Comparison of ENCODE assay signal across 8 cellular contexts in genomic region chr1:152111515-152111968, GRCh38. TPM values are rescaled to one million over a fixed set of nuclear protein-coding genes. Genes with fewer than 3 reads are reported as not detected.
DNase-seq lines count a peak whose midpoint lies in the region; ATAC-seq and TF ChIP-seq lines count a peak whose summit lies in the region.

No MANE protein-coding gene starts in this region.

- no peaks in the 10 kb centered on the region for H4K20me1 ChIP-seq in GM23248 (ENCODE audit: insufficient read depth)
- H4K20me1 ChIP-seq in SK-N-SH (ENCODE audit: insufficient read depth) = no peaks in the 10 kb centered on the region

- intact Hi-C loops in A673 (cut with micrococcal nuclease; ENCODE audit: unreplicated experiment) = no loop called here

- H3K18ac ChIP-seq in trophoblast cell (ENCODE audit: low read length) = no peak overlapping the region

- H2AFZ ChIP-seq in GM23248 (peak overlapping the region; percentile 83), SK-N-SH (ENCODE audit: low read depth) (peak overlapping the region; percentile 91), trophoblast cell (ENCODE audit: insufficient read depth, low read length, poor library complexity) (peak overlapping the region; percentile 37)

- H3K23ac ChIP-seq in trophoblast cell (ENCODE audit: low read length) = no peak overlapping the region

- H2BK5ac ChIP-seq in trophoblast cell (ENCODE audit: low read depth, low read length, poor library complexity) = no peak overlapping the region

- CTCF ChIA-PET in A673 (lab: Charles Lee) (interaction anchor here (0.6 to 0.7 kb wide), 3 partner anchors 20 to 830 kb away, joined by 3 to 6 read pairs (median 5); no protein-coding TSS in a partner anchor), SK-N-SH (lab: Yijun Ruan, JAX) (no interaction called here)

- H3K9ac ChIP-seq in GM23248 = no peak overlapping the region
- H3K9ac ChIP-seq in SK-N-SH = no peak overlapping the region
- H3K9ac ChIP-seq in trophoblast cell (ENCODE audit: low read length) = no peak overlapping the region

- no peak overlapping the region for H2BK120ac ChIP-seq in trophoblast cell (ENCODE audit: insufficient read depth, low read length, poor library complexity)

- H4K91ac ChIP-seq in trophoblast cell (ENCODE audit: low read depth, low read length) = no peak overlapping the region

- in situ Hi-C loops in GM23248 (cut with MboI) = no loop called here

- POLR2A ChIA-PET in A673 (lab: Charles Lee; ENCODE audit: low non-redundant PET) = interaction anchor here (0.9 kb wide), 1 partner anchor 25 kb away, joined by 14 read pairs; no protein-coding TSS in a partner anchor
- POLR2A ChIA-PET in SK-N-SH (lab: Yijun Ruan, JAX) = no interaction called here

- no TSS peak for BruUV-seq in A673 (replicated peaks; lab: Mats Ljungman, UMichigan)

- no peak overlapping the region for H3K4ac ChIP-seq in trophoblast cell (ENCODE audit: low read depth, low read length)

- peak overlapping the region; percentile 99 for H3K4me2 ChIP-seq in GM23248 (ENCODE audit: unreplicated experiment)
- peak overlapping the region; percentile 95 for H3K4me2 ChIP-seq in SK-N-SH
- peak overlapping the region; percentile 30 for H3K4me2 ChIP-seq in trophoblast cell (ENCODE audit: low read length)

- DNase-seq in A673 (ENCODE audit: low spot score) = peak; percentile 78
- DNase-seq in GM23248 = peak; percentile 63
- DNase-seq in SK-N-SH = no peak
- DNase-seq in trophoblast cell = peak; percentile 40 to 57
- DNase-seq in HuH-7 (ENCODE audit: low spot score) = no peak
- no peak for DNase-seq in epidermal melanocyte (ENCODE audit: insufficient read length, low spot score)
- DNase-seq in amniotic stem cell (lab: John Stamatoyannopoulos, UW) = no peak

- no peak for TF ChIP-seq EP300 in SK-N-SH (IDR thresholded peaks at IDR 0.05; ENCODE audit: borderline replicate concordance in 1 of 2, low read depth in 1 of 2, low read length in 1 of 2)

- H3K9me2 ChIP-seq in GM23248 (ENCODE audit: insufficient read depth) (no peaks in the 10 kb centered on the region), SK-N-SH (no peaks in the 10 kb centered on the region)

- peaks cover 26% of the 10 kb centered on the region for H3K9me3 ChIP-seq in A673 (ENCODE audit: low read depth, low read length, poor library complexity, severe bottlenecking)
- no peaks in the 10 kb centered on the region for H3K9me3 ChIP-seq in GM23248 (ENCODE audit: low read depth)
- H3K9me3 ChIP-seq in SK-N-SH = no peaks in the 10 kb centered on the region
- peaks cover 45% of the 10 kb centered on the region for H3K9me3 ChIP-seq in trophoblast cell (ENCODE audit: insufficient read depth, low read depth, low read length)

- H3K4me1 ChIP-seq in A673 (ENCODE audit: insufficient read depth, low read length, poor library complexity, severe bottlenecking) (peaks cover 30% of the 10 kb centered on the region), GM23248 (ENCODE audit: insufficient read depth) (peaks cover 7% of the 10 kb centered on the region; the same call in 1 of the 2 replicates), SK-N-SH (ENCODE audit: control insufficient read depth in 1 of 2, insufficient read depth in 2 of 2, low read depth in 1 of 2, low read length in 1 of 2) (peaks cover 0 to 12% of the 10 kb centered on the region in 2 experiments; a peak in 1 of 4 replicates), trophoblast cell (ENCODE audit: control insufficient read depth in 1 of 2, insufficient read depth in 2 of 2, low read length in 2 of 2) (peaks cover 8 to 15% of the 10 kb centered on the region in 2 experiments)

- no peak overlapping the region for H2AK5ac ChIP-seq in trophoblast cell (ENCODE audit: low read length)

- peaks cover 12% of the 10 kb centered on the region for H3F3A ChIP-seq in GM23248 (ENCODE audit: insufficient read depth)
- peaks cover 3% of the 10 kb centered on the region for H3F3A ChIP-seq in SK-N-SH (replicated peaks; ENCODE audit: insufficient read depth)

- H3K4me3 ChIP-seq in A673 (ENCODE audit: low read depth, low read length, poor library complexity, severe bottlenecking) (peak overlapping the region; percentile 42), GM23248 (peak overlapping the region; percentile 73), SK-N-SH (ENCODE audit: low read depth in 2 of 2, low read length in 1 of 2) (peak overlapping the region in 1 of 2 experiments; percentile 63; a peak in 3 of 4 replicates), trophoblast cell (ENCODE audit: low read depth, low read length) (no peak overlapping the region)

- no peak overlapping the region for H4K8ac ChIP-seq in trophoblast cell (ENCODE audit: low read depth, low read length)

- no peaks in the 10 kb centered on the region for H3K36me3 ChIP-seq in A673 (ENCODE audit: insufficient read depth, low read length, poor library complexity, severe bottlenecking)
- H3K36me3 ChIP-seq in GM23248 (ENCODE audit: low read depth) = no peaks in the 10 kb centered on the region
- no peaks in the 10 kb centered on the region for H3K36me3 ChIP-seq in SK-N-SH (replicated peaks in 1 of 2; ENCODE audit: control insufficient read depth in 1 of 2, insufficient read depth in 2 of 2, low read length in 1 of 2)
- H3K36me3 ChIP-seq in trophoblast cell (ENCODE audit: control insufficient read depth in 1 of 2, insufficient read depth in 2 of 2, low read length in 2 of 2) = no peaks in the 10 kb centered on the region

- WGBS in GM23248 (ENCODE audit: low coverage in 1 of 2, low lambda C conversion rate in 2 of 2, missing lambda C conversion rate in 2 of 2), 2 experiments = 2 to 9% methylated on average over 7 to 44 of the region's 44 CpGs
- WGBS in SK-N-SH (ENCODE audit: low lambda C conversion rate) = 6% methylated on average over 43 of the region's 44 CpGs
- WGBS in trophoblast cell (ENCODE audit: extremely low coverage, insufficient coverage, insufficient read length) = no CpG with 5 or more reads among the region's 44 CpGs

- H3K79me2 ChIP-seq in GM23248 (ENCODE audit: insufficient read depth) (no peaks in the 10 kb centered on the region), SK-N-SH (ENCODE audit: insufficient read depth) (no peaks in the 10 kb centered on the region), trophoblast cell (ENCODE audit: control insufficient read depth, insufficient read depth, low read length, poor library complexity) (no peaks in the 10 kb centered on the region)

- TF ChIP-seq CTCF in A673 (conservative IDR thresholded peaks at IDR 0.05; ENCODE audit: low read depth, low read length) (no peak), SK-N-SH (IDR thresholded peaks at IDR 0.05) (no peak)

- peak; percentile 44 for ATAC-seq in esophagus mucosa

- no peaks in the 10 kb centered on the region for H3K79me1 ChIP-seq in trophoblast cell (ENCODE audit: low read length)

- no peak overlapping the region for H3K14ac ChIP-seq in trophoblast cell (ENCODE audit: low read length)

- no peak overlapping the region for H2BK12ac ChIP-seq in trophoblast cell (ENCODE audit: low read length)

- no peak overlapping the region for H3K27ac ChIP-seq in A673 (ENCODE audit: low read depth, low read length, poor library complexity, severe bottlenecking)
- H3K27ac ChIP-seq in GM23248 = no peak overlapping the region
- H3K27ac ChIP-seq in SK-N-SH (ENCODE audit: low read depth in 2 of 2, low read length in 1 of 2) = no peak overlapping the region
- H3K27ac ChIP-seq in trophoblast cell (ENCODE audit: low read depth, low read length) = no peak overlapping the region

- no peak overlapping the region for H4K12ac ChIP-seq in trophoblast cell (ENCODE audit: low read depth, low read length)

- H3K27me3 ChIP-seq in A673 (replicated peaks; ENCODE audit: insufficient read depth, low read depth, low read length, poor library complexity) (peaks cover 98% of the 10 kb centered on the region), GM23248 (replicated peaks; ENCODE audit: insufficient read depth) (peaks cover 62% of the 10 kb centered on the region), SK-N-SH (ENCODE audit: insufficient read depth) (peaks cover 92% of the 10 kb centered on the region), trophoblast cell (ENCODE audit: insufficient read depth, low read length) (peaks cover 66% of the 10 kb centered on the region)

- TF ChIP-seq RAD21 in SK-N-SH (IDR thresholded peaks at IDR 0.05; ENCODE audit: low read length) = no peak

TF ChIP-seq in SK-N-SH, 30 proteins besides CTCF, POLR2A, EP300 and RAD21 (continues in another document):
- TF ChIP-seq PBX3 (IDR thresholded peaks at IDR 0.05) (no peak), FOSL2 (IDR thresholded peaks at IDR 0.05; ENCODE audit: borderline replicate concordance, low read depth) (no peak), EZH2phosphoT487 (IDR thresholded peaks at IDR 0.05; ENCODE audit: borderline replicate concordance, low read depth) (no peak)

RNA-seq across cellular contexts. Expression of gene TCHH, which starts 3.7 kb away (rescaled TPM):
- total RNA-seq in A673 (2021) (0.24 and 0.28 TPM in 2 replicates), esophagus mucosa (0.08 TPM)
- 0.22 TPM in 1 of 2 replicates, not detected in the other for total RNA-seq in GM23248 (2014; rRNA removed; shearing (Covaris generic))
- polyA plus RNA-seq in GM23248 (2016; fragmentation: Nextera tagmentation; extraction: Ambion mirVana) (0.08 and 0.11 TPM in 2 replicates), SK-N-SH (2012; rRNA removed) (not detected in 2 replicates)
- polyA plus RNA-seq in SK-N-SH (2012; cell fraction: cytosol; rRNA removed) = under 0.01 and 0.01 TPM in 2 replicates
- polyA plus RNA-seq in SK-N-SH (2012; cell fraction: nucleus; rRNA removed) = 0.01 TPM in 1 of 2 replicates, not detected in the other
- polyA plus RNA-seq in trophoblast cell (2013) = 0.07 TPM in 2 replicates

RNA-seq across cellular contexts. Expression of gene TCHHL1, which starts 22.7 kb away (rescaled TPM):
- total RNA-seq in A673 (2021) = not detected in 2 replicates
- not detected in 2 replicates for total RNA-seq in GM23248 (2014; rRNA removed; shearing (Covaris generic))
- polyA plus RNA-seq in GM23248 (2016; fragmentation: Nextera tagmentation; extraction: Ambion mirVana) = not detected in 2 replicates
- polyA plus RNA-seq in SK-N-SH (2012; rRNA removed) = not detected in 2 replicates
- polyA plus RNA-seq in SK-N-SH (2012; cell fraction: cytosol; rRNA removed) = not detected in 2 replicates
- not detected in 2 replicates for polyA plus RNA-seq in SK-N-SH (2012; cell fraction: nucleus; rRNA removed)
- total RNA-seq in esophagus mucosa = not detected
- polyA plus RNA-seq in trophoblast cell (2013) = 0.10 and 0.11 TPM in 2 replicates

RNA-seq across cellular contexts. Expression of gene RPTN, which starts 47.5 kb away (rescaled TPM):
- total RNA-seq in A673 (2021) = not detected in 2 replicates
- total RNA-seq in GM23248 (2014; rRNA removed; shearing (Covaris generic)) = not detected in 2 replicates
- 0.05 TPM in 1 of 2 replicates, not detected in the other for polyA plus RNA-seq in GM23248 (2016; fragmentation: Nextera tagmentation; extraction: Ambion mirVana)
- not detected in 2 replicates for polyA plus RNA-seq in SK-N-SH (2012; rRNA removed)
- polyA plus RNA-seq in SK-N-SH (2012; cell fraction: cytosol; rRNA removed) = not detected in 2 replicates
- not detected in 2 replicates for polyA plus RNA-seq in SK-N-SH (2012; cell fraction: nucleus; rRNA removed)
- total RNA-seq in esophagus mucosa = 0.08 TPM
- not detected in 2 replicates for polyA plus RNA-seq in trophoblast cell (2013)

Comparison
In these comparisons a context has a peak if more than half of its experiments do, and no peak if none do; other contexts are left out.
1. DNase-seq: peak in A673 (single experiment), GM23248 (single experiment) and trophoblast cell (2 of 2); none in SK-N-SH (single experiment), HuH-7 (single experiment), epidermal melanocyte (single experiment) and amniotic stem cell (single experiment).
2. H2AFZ ChIP-seq: peak in every context shown above with its lines; median percentile 91 in SK-N-SH; 83 in GM23248; 37 in trophoblast cell.
3. H3K4me2 ChIP-seq: peak in every context shown above with its lines; median percentile 99 in GM23248; 95 in SK-N-SH; 30 in trophoblast cell.